ENCODE assay signal across 9 cellular contexts in genomic region chrX:40097101-40097491, GRCh38. TPM values are rescaled to one million over a fixed set of nuclear protein-coding genes. Genes with fewer than 3 reads are reported as not detected.
DNase-seq lines count a peak whose midpoint lies in the region; ATAC-seq, FAIRE-seq and TF ChIP-seq lines count a peak whose summit lies in the region.
"Had no signal": no experiment of that assay in that cellular context is flagged by ENCODE, and none has a peak within 500 bp of the region (broad histone marks: within the 10 kb centered on the region; RNA-seq: fewer than 3 reads in every experiment).

No MANE protein-coding gene starts in this region.

- H3K9me3 Mint-ChIP-seq in activated naive CD8-positive, alpha-beta T cell treated with anti-CD3 and anti-CD28 coated beads, Interleukin-2, amount 10 ng/mL, durations not matched to agents 7 days and 5 days, result no peaks in the 10 kb centered on the region

- H3K27me3 Mint-ChIP-seq in activated naive CD8-positive, alpha-beta T cell treated with anti-CD3 and anti-CD28 coated beads, Interleukin-2, amount 10 ng/mL, durations not matched to agents 7 days and 5 days, result no peaks in the 10 kb centered on the region

- peak; percentile 2 for ATAC-seq in activated naive CD8-positive, alpha-beta T cell treated with anti-CD3 and anti-CD28 coated beads, Interleukin-2, amount 10 ng/mL, durations not matched to agents 7 days and 5 days (ENCODE audit: low read depth)
- ATAC-seq in right lobe of liver (no peak), GM21423 (IDR thresholded peaks at IDR 0.05; ENCODE audit: unreplicated experiment) (no peak)

- DNase-seq in stimulated activated CD4-positive, alpha-beta T cell treated with anti-CD3 and anti-CD28 coated beads, Interleukin-2, amount 100 ng/mL, for 24 hours, result peak; percentile 35 to 38
- no peak for DNase-seq in stimulated activated CD4-positive, alpha-beta T cell treated with anti-CD3 and anti-CD28 coated beads, Interleukin-12 subunit alpha, Interleukin-12 subunit beta, amount 100 ng/mL, for 4 hours
- DNase-seq in activated naive CD8-positive, alpha-beta T cell treated with anti-CD3 and anti-CD28 coated beads, Interleukin-2, amount 10 ng/mL, durations not matched to agents 7 days and 5 days, result no peak
- DNase-seq in right lobe of liver, result no peak
- DNase-seq in tibial nerve (ENCODE audit: low spot score in 2 of 2), result no peak
- no peak for DNase-seq in HTR-8/SVneo (ENCODE audit: insufficient read length, low spot score)
- no peak for DNase-seq in NCI-H1105 treated with DMSO at 0.1 percent for 48 hours (lab: John Stamatoyannopoulos, UW)

- H3K4me3 ChIP-seq in right lobe of liver (peak overlapping the region; percentile 65 to 74 (median 68)), tibial nerve (peak overlapping the region; percentile 76 to 87 (median 82))

- H3K27me3 ChIP-seq in right lobe of liver (peaks cover 0 to 4% of the 10 kb centered on the region in 2 donors), tibial nerve (peaks cover 0 to 60% of the 10 kb centered on the region in 2 donors)

- no peak for TF ChIP-seq CTCF in right lobe of liver (IDR thresholded peaks at IDR 0.05)
- TF ChIP-seq CTCF in tibial nerve (IDR thresholded peaks at IDR 0.05), result no peak

- POLR2A ChIA-PET in activated naive CD8-positive, alpha-beta T cell treated with anti-CD3 and anti-CD28 coated beads, Interleukin-2, amount 10 ng/mL, durations not matched to agents 7 days and 5 days (lab: Charles Lee), result interaction anchor here (0.8 to 4.2 kb wide), 19 partner anchors 8 to 322 kb away, joined by 3 to 71 read pairs (median 5); no protein-coding TSS in a partner anchor

- FAIRE-seq in HTR-8/SVneo (lab: Jason Lieb, UNC), result no peak
- FAIRE-seq: colon had no signal

- TF ChIP-seq EP300 in tibial nerve (IDR thresholded peaks at IDR 0.05), result no peak

- H3K36me3 ChIP-seq in right lobe of liver (no peaks in the 10 kb centered on the region), tibial nerve (no peaks in the 10 kb centered on the region)

- peaks cover 26% of the 10 kb centered on the region for H3K4me1 Mint-ChIP-seq in activated naive CD8-positive, alpha-beta T cell treated with anti-CD3 and anti-CD28 coated beads, Interleukin-2, amount 10 ng/mL, durations not matched to agents 7 days and 5 days

- intact Hi-C loops in right lobe of liver (cut with DNase I), result loop anchor here in 1 of 2 donors (5.0 kb wide), 1 partner anchor 75 kb away; no protein-coding TSS in a partner anchor

- peaks cover 0 to 11% (median 0%) of the 10 kb centered on the region in 4 donors for H3K4me1 ChIP-seq in right lobe of liver
- H3K4me1 ChIP-seq in tibial nerve, result peaks cover 0 to 40% (median 2%) of the 10 kb centered on the region in 4 donors

- peak overlapping the region; percentile 84 for H3K27ac Mint-ChIP-seq in activated naive CD8-positive, alpha-beta T cell treated with anti-CD3 and anti-CD28 coated beads, Interleukin-2, amount 10 ng/mL, durations not matched to agents 7 days and 5 days

- peak overlapping the region; percentile 94 for H3K4me3 Mint-ChIP-seq in activated naive CD8-positive, alpha-beta T cell treated with anti-CD3 and anti-CD28 coated beads, Interleukin-2, amount 10 ng/mL, durations not matched to agents 7 days and 5 days

- H3K36me3 Mint-ChIP-seq in activated naive CD8-positive, alpha-beta T cell treated with anti-CD3 and anti-CD28 coated beads, Interleukin-2, amount 10 ng/mL, durations not matched to agents 7 days and 5 days, result peaks cover 8% of the 10 kb centered on the region

- WGBS in right lobe of liver (ENCODE audit: insufficient coverage, low coverage, low lambda C conversion rate, missing lambda C conversion rate), result 3% methylated on average over 15 of the region's 45 CpGs
- 3 to 22% methylated on average over 6 to 35 of the region's 45 CpGs for WGBS in tibial nerve, 2 donors

- no peak for TF ChIP-seq POLR2A in right lobe of liver (IDR thresholded peaks at IDR 0.05)
- no peak for TF ChIP-seq POLR2A in tibial nerve (IDR thresholded peaks at IDR 0.05)

- H3K9me3 ChIP-seq in right lobe of liver, result no peaks in the 10 kb centered on the region
- no peaks in the 10 kb centered on the region for H3K9me3 ChIP-seq in tibial nerve

- H3K27ac ChIP-seq in right lobe of liver (peak overlapping the region; percentile 75 to 90 (median 87)), tibial nerve (peak overlapping the region; percentile 72 to 93 (median 92))

RNA-seq across cellular contexts. Expression of gene BCOR, which starts 0.7 kb away (rescaled TPM):
- 10 to 100 TPM; 44.7 to 46.4 TPM for total RNA-seq in activated naive CD8-positive, alpha-beta T cell treated with anti-CD3 and anti-CD28 coated beads, Interleukin-2, amount 10 ng/mL, durations not matched to agents 7 days and 5 days
- total RNA-seq in right lobe of liver (10 to 100 TPM in 4 of 6 experiments, 1 to 10 TPM in 2; 9.4 to 16.6 (median 12.0) TPM), tibial nerve (10 to 100 TPM; 16.2 to 34.7 (median 23.7) TPM)

Comparison
In these comparisons a context has a peak if more than half of its experiments do, and no peak if none do; other contexts are left out.
1. DNase-seq: peak in stimulated activated CD4-positive, alpha-beta T cell treated with anti-CD3 and anti-CD28 coated beads, Interleukin-2, amount 100 ng/mL, for 24 hours (2 of 2); none in stimulated activated CD4-positive, alpha-beta T cell treated with anti-CD3 and anti-CD28 coated beads, Interleukin-12 subunit alpha, Interleukin-12 subunit beta, amount 100 ng/mL, for 4 hours (single experiment), activated naive CD8-positive, alpha-beta T cell treated with anti-CD3 and anti-CD28 coated beads, Interleukin-2, amount 10 ng/mL, durations not matched to agents 7 days and 5 days (single experiment), right lobe of liver (0 of 3), tibial nerve (0 of 2), HTR-8/SVneo (single experiment) and NCI-H1105 treated with DMSO at 0.1 percent for 48 hours (single experiment).